In genomic region chr11:95230054-95231034, GRCh38 we compare ENCODE assay signal across 8 cellular contexts. TPM values are rescaled to one million over a fixed set of nuclear protein-coding genes. Genes with fewer than 3 reads are reported as not detected.
DNase-seq lines count a peak whose midpoint lies in the region; ATAC-seq and TF ChIP-seq lines count a peak whose summit lies in the region.

No MANE protein-coding gene starts in this region.

- H3K36me3 ChIP-seq in vagina, result no peaks in the 10 kb centered on the region

- intact Hi-C loops in activated T-helper 1 cell treated with anti-CD3 and anti-CD28 coated beads, Interleukin-12 subunit alpha, Interleukin-12 subunit beta, Interleukin-2, Interleukin-4 antibody, amounts not matched to agents 30 ng/mL and 10 ng/mL and 1 ng/mL, durations not matched to agents 14 hours and 24 hours and 36 hours (cut with micrococcal nuclease), result loop anchor here (1.0 to 5.0 kb wide), 15 partner anchors 24 to 1159 kb away; partner anchors contain the start of genes CCDC82, CWC15, ENDOD1 and FAM76B
- intact Hi-C loops in natural killer cell (cut with micrococcal nuclease), result loop anchor here (1.0 to 5.0 kb wide), 7 partner anchors 24 to 738 kb away; partner anchors contain the start of genes ANKRD49, CWC15, ENDOD1 and FAM76B
- intact Hi-C loops in vagina (cut with DNase I), result no loop called here

- no peaks in the 10 kb centered on the region for H3K36me3 Mint-ChIP-seq in HFFc6 (ENCODE audit: low read depth)
- peaks cover 9% of the 10 kb centered on the region for H3K36me3 Mint-ChIP-seq in activated T-helper 1 cell treated with anti-CD3 and anti-CD28 coated beads, Interleukin-12 subunit alpha, Interleukin-12 subunit beta, Interleukin-2, Interleukin-4 antibody, amounts not matched to agents 30 ng/mL and 10 ng/mL and 1 ng/mL, durations not matched to agents 14 hours and 24 hours and 36 hours (ENCODE audit: low read depth)
- no peaks in the 10 kb centered on the region for H3K36me3 Mint-ChIP-seq in natural killer cell

- peak in 2 of 3 donors; percentile 0 for ATAC-seq in natural killer cell

- H3K9me3 Mint-ChIP-seq in HFFc6, result no peaks in the 10 kb centered on the region
- no peaks in the 10 kb centered on the region for H3K9me3 Mint-ChIP-seq in activated T-helper 1 cell treated with anti-CD3 and anti-CD28 coated beads, Interleukin-12 subunit alpha, Interleukin-12 subunit beta, Interleukin-2, Interleukin-4 antibody, amounts not matched to agents 30 ng/mL and 10 ng/mL and 1 ng/mL, durations not matched to agents 14 hours and 24 hours and 36 hours
- no peaks in the 10 kb centered on the region for H3K9me3 Mint-ChIP-seq in natural killer cell

- DNase-seq in HFFc6, result no peak
- peak; percentile 17 for DNase-seq in NCI-H2171 (lab: John Stamatoyannopoulos, UW)
- peak; percentile 15 for DNase-seq in activated T-helper 1 cell treated with anti-CD3 and anti-CD28 coated beads, Interleukin-12 subunit alpha, Interleukin-12 subunit beta, Interleukin-2, Interleukin-4 antibody, amounts not matched to agents 30 ng/mL and 10 ng/mL and 1 ng/mL, durations not matched to agents 14 hours and 24 hours and 36 hours (ENCODE audit: low spot score)
- peak; percentile 12 for DNase-seq in fibroblast of pulmonary artery (ENCODE audit: low read depth)
- peak; percentile 20 for DNase-seq in natural killer cell
- DNase-seq in vagina (ENCODE audit: extremely low spot score in 2 of 2), result no peak
- DNase-seq in GM13977 (ENCODE audit: low spot score), result no peak

- in situ Hi-C loops in GM13977 (cut with MboI; ENCODE audit: low pct_unique_long_range_greater_than_20kb, low sequenced_read_pairs, unreplicated experiment), result no loop called here

- H3K27me3 ChIP-seq in vagina, result no peaks in the 10 kb centered on the region

- TF ChIP-seq CTCF in GM12875 (IDR thresholded peaks at IDR 0.05; ENCODE audit: borderline replicate concordance, insufficient read depth, low read depth, low read length) (no peak), HFFc6 (IDR thresholded peaks at IDR 0.05) (no peak), fibroblast of pulmonary artery (IDR thresholded peaks at IDR 0.05; ENCODE audit: low read length, missing control alignments) (no peak), natural killer cell (IDR thresholded peaks at IDR 0.05) (no peak), vagina (IDR thresholded peaks at IDR 0.05) (no peak), GM13977 (IDR thresholded peaks at IDR 0.05; ENCODE audit: extremely low read depth, insufficient read depth, missing control alignments) (no peak)

- peaks cover 21% of the 10 kb centered on the region for H3K4me1 ChIP-seq in vagina

- H3K27me3 Mint-ChIP-seq in HFFc6 (ENCODE audit: insufficient read depth) (peaks cover 20% of the 10 kb centered on the region), natural killer cell (ENCODE audit: low read depth in 2 of 2) (peaks cover 4 to 9% of the 10 kb centered on the region in 2 donors)
- peaks cover 2% of the 10 kb centered on the region for H3K27me3 Mint-ChIP-seq in activated T-helper 1 cell treated with anti-CD3 and anti-CD28 coated beads, Interleukin-12 subunit alpha, Interleukin-12 subunit beta, Interleukin-2, Interleukin-4 antibody, amounts not matched to agents 30 ng/mL and 10 ng/mL and 1 ng/mL, durations not matched to agents 14 hours and 24 hours and 36 hours (ENCODE audit: insufficient read depth)

- H3K9me3 ChIP-seq in vagina, result no peaks in the 10 kb centered on the region

- H3K4me3 ChIP-seq in GM12875 (ENCODE audit: low read depth, low read length) (peak overlapping the region; percentile 73), fibroblast of pulmonary artery (replicated peaks; ENCODE audit: low read depth, low read length) (peak overlapping the region; percentile 71), vagina (peak overlapping the region; percentile 70 to 91)

- no peak for TF ChIP-seq POLR2A in vagina (IDR thresholded peaks at IDR 0.05)

- peaks cover 14% of the 10 kb centered on the region for H3K4me1 Mint-ChIP-seq in HFFc6 (ENCODE audit: low read depth)
- H3K4me1 Mint-ChIP-seq in activated T-helper 1 cell treated with anti-CD3 and anti-CD28 coated beads, Interleukin-12 subunit alpha, Interleukin-12 subunit beta, Interleukin-2, Interleukin-4 antibody, amounts not matched to agents 30 ng/mL and 10 ng/mL and 1 ng/mL, durations not matched to agents 14 hours and 24 hours and 36 hours (ENCODE audit: low read depth), result peaks cover 23% of the 10 kb centered on the region
- peaks cover 13% of the 10 kb centered on the region in 2 donors for H3K4me1 Mint-ChIP-seq in natural killer cell

- no peak overlapping the region for H3K27ac Mint-ChIP-seq in HFFc6
- peak overlapping the region; percentile 88 for H3K27ac Mint-ChIP-seq in activated T-helper 1 cell treated with anti-CD3 and anti-CD28 coated beads, Interleukin-12 subunit alpha, Interleukin-12 subunit beta, Interleukin-2, Interleukin-4 antibody, amounts not matched to agents 30 ng/mL and 10 ng/mL and 1 ng/mL, durations not matched to agents 14 hours and 24 hours and 36 hours
- H3K27ac Mint-ChIP-seq in natural killer cell, result peak overlapping the region in 1 of 2 donors; percentile 57

- H3K27ac ChIP-seq in vagina, result peak overlapping the region; percentile 99

- H3K4me3 Mint-ChIP-seq in HFFc6 (peak overlapping the region; percentile 81), natural killer cell (peak overlapping the region; percentile 92)
- peak overlapping the region; percentile 96 for H3K4me3 Mint-ChIP-seq in activated T-helper 1 cell treated with anti-CD3 and anti-CD28 coated beads, Interleukin-12 subunit alpha, Interleukin-12 subunit beta, Interleukin-2, Interleukin-4 antibody, amounts not matched to agents 30 ng/mL and 10 ng/mL and 1 ng/mL, durations not matched to agents 14 hours and 24 hours and 36 hours

RNA-seq across cellular contexts. Expression of gene SESN3, which starts 0.7 kb away (rescaled TPM):
- under 1 TPM; 0.12 to 0.28 (median 0.21) TPM for total RNA-seq in HFFc6 (2021; fragmentation: NEBNext Ultra II Directional; extraction: Animal tissue kit (Norgen Biotek cat#: 25700))
- total RNA-seq in activated T-helper 1 cell treated with anti-CD3 and anti-CD28 coated beads, Interleukin-12 subunit alpha, Interleukin-12 subunit beta, Interleukin-2, Interleukin-4 antibody, amounts not matched to agents 30 ng/mL and 10 ng/mL and 1 ng/mL, durations not matched to agents 14 hours and 24 hours and 36 hours, result 62.0 and 68.6 TPM in 2 replicates
- total RNA-seq in natural killer cell (10 to 100 TPM in 1 of 3 donors, 1 to 10 TPM in 2; 5.5 to 10.2 (median 7.6) TPM), vagina (28.2 TPM)

Comparison
In these comparisons a context has a peak if more than half of its experiments do, and no peak if none do; other contexts are left out.
1. DNase-seq: peak in NCI-H2171 (single experiment), activated T-helper 1 cell treated with anti-CD3 and anti-CD28 coated beads, Interleukin-12 subunit alpha, Interleukin-12 subunit beta, Interleukin-2, Interleukin-4 antibody, amounts not matched to agents 30 ng/mL and 10 ng/mL and 1 ng/mL, durations not matched to agents 14 hours and 24 hours and 36 hours (single experiment), fibroblast of pulmonary artery (single experiment) and natural killer cell (single experiment); none in HFFc6 (single experiment), vagina (0 of 2) and GM13977 (single experiment).
2. RNA of gene SESN3, which starts 0.7 kb away (total RNA-seq): 62.0 to 68.6 TPM in activated T-helper 1 cell treated with anti-CD3 and anti-CD28 coated beads, Interleukin-12 subunit alpha, Interleukin-12 subunit beta, Interleukin-2, Interleukin-4 antibody, amounts not matched to agents 30 ng/mL and 10 ng/mL and 1 ng/mL, durations not matched to agents 14 hours and 24 hours and 36 hours, 28.2 TPM in vagina (single experiment) and 5.5 to 10.2 TPM in natural killer cell; 0.12 to 0.28 TPM in HFFc6; every median in the first group is over 4 times any median in the second.
3. Peak in every context shown above with its lines, with median percentiles within 50 percentile points of each other: H3K4me3 ChIP-seq and H3K4me3 Mint-ChIP-seq.